Comparison of ENCODE assay signal across 11 cellular contexts in the genomic region with DNA sequence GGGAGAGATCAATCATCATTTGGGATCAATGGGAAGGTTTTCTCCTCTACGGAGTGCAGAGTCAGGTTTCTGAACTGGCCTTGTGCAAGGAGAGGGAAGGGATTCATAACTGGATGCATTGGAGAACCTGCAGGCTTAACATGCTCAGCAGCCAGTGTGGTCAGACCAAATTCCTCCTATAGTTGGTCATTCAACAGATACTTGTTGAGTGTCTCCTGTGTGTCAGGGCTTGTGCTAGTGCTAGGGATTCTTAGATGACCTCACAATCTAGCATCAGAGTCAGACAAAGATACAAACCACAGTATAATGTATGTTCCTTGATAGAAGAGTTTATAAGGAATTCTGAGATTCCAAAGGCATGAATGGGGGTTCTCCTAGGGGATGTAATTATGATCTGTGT. TPM values are rescaled to one million over a fixed set of nuclear protein-coding genes. Genes with fewer than 3 reads are reported as not detected.
A peak's percentile ranks its signal among the peaks of the same experiment; 100 is the strongest.
DNase-seq lines count a peak whose midpoint lies in the region; TF ChIP-seq lines count a peak whose summit lies in the region.
"Had no signal": no experiment of that assay in that cellular context is flagged by ENCODE, and none has a peak within 500 bp of the region (broad histone marks: within the 10 kb centered on the region; RNA-seq: fewer than 3 reads in every experiment).

No MANE protein-coding gene starts in this region.

- POLR2A ChIA-PET in activated CD4-positive, alpha-beta memory T cell treated with anti-CD3 and anti-CD28 coated beads for 36 hours (lab: Charles Lee), result no interaction called here
- POLR2A ChIA-PET in activated CD4-positive, alpha-beta memory T cell treated with anti-CD3 and anti-CD28 coated beads, Interleukin-2, amount 10 ng/mL, durations not matched to agents 7 days and 5 days (lab: Charles Lee), result interaction anchor here (2.0 kb wide), 1 partner anchor 24 kb away, joined by 5 read pairs; a partner anchor contains a TSS
- POLR2A ChIA-PET in RWPE1 (lab: Yijun Ruan, JAX; ENCODE audit: low non-redundant PET) (no interaction called here), OCI-LY7 (lab: Charles Lee) (no interaction called here)

- CTCF ChIA-PET in activated CD4-positive, alpha-beta memory T cell treated with anti-CD3 and anti-CD28 coated beads for 36 hours (lab: Charles Lee), result no interaction called here
- CTCF ChIA-PET in activated CD4-positive, alpha-beta memory T cell treated with anti-CD3 and anti-CD28 coated beads, Interleukin-2, amount 10 ng/mL, durations not matched to agents 7 days and 5 days (lab: Charles Lee), result interaction anchor here (0.9 kb wide), 1 partner anchor 13 kb away, joined by 3 read pairs; no protein-coding TSS in a partner anchor
- CTCF ChIA-PET in RWPE1 (lab: Yijun Ruan, JAX), result no interaction called here
- CTCF ChIA-PET in OCI-LY7 (lab: Charles Lee; ENCODE audit: unreplicated experiment), result no interaction called here

- peaks cover 28% of the 10 kb centered on the region for H3K36me3 ChIP-seq in OCI-LY7 (ENCODE audit: insufficient read depth, low read length)
- H3K36me3 ChIP-seq: adrenal gland had no signal

- TF ChIP-seq CTCF in RWPE1 (conservative IDR thresholded peaks at IDR 0.05; ENCODE audit: low read depth) (no peak), OCI-LY7 (conservative IDR thresholded peaks at IDR 0.05; ENCODE audit: low read length) (no peak)

- peaks cover 96% of the 10 kb centered on the region for H3K79me2 ChIP-seq in OCI-LY7 (ENCODE audit: insufficient read depth, low read depth, low read length)

- DNase-seq in activated CD4-positive, alpha-beta memory T cell treated with anti-CD3 and anti-CD28 coated beads for 36 hours, result no peak
- no peak for DNase-seq in activated CD4-positive, alpha-beta memory T cell treated with anti-CD3 and anti-CD28 coated beads, Interleukin-2, amount 10 ng/mL, durations not matched to agents 7 days and 5 days
- DNase-seq in RWPE1 (ENCODE audit: low spot score), result peak; percentile 78
- peak; percentile 79 for DNase-seq in epithelial cell of prostate (ENCODE audit: low read depth, low spot score)
- DNase-seq in skeletal muscle cell (ENCODE audit: low read depth), result peak; percentile 64
- DNase-seq in OCI-LY7 (ENCODE audit: low spot score), result no peak
- no peak for DNase-seq in NCI-H146 treated with DMSO at 0.1 percent for 48 hours (lab: John Stamatoyannopoulos, UW; ENCODE audit: unreplicated experiment)
- DNase-seq in NCI-H1694 treated with DMSO at 0.1 percent for 48 hours (lab: John Stamatoyannopoulos, UW), result no peak
- DNase-seq: adrenal gland had no signal

- no peaks in the 10 kb centered on the region for H3K9me3 ChIP-seq in OCI-LY7 (ENCODE audit: low read length)
- H3K9me3 ChIP-seq: adrenal gland had no signal

- no TSS peak for BruUV-seq in OCI-LY7 (replicated peaks; lab: Mats Ljungman, UMichigan)

- H3K36me3 Mint-ChIP-seq in activated CD4-positive, alpha-beta memory T cell treated with anti-CD3 and anti-CD28 coated beads for 36 hours, result no peaks in the 10 kb centered on the region
- H3K36me3 Mint-ChIP-seq in activated CD4-positive, alpha-beta memory T cell treated with anti-CD3 and anti-CD28 coated beads, Interleukin-2, amount 10 ng/mL, durations not matched to agents 7 days and 5 days (ENCODE audit: low read depth), result peaks cover 12% of the 10 kb centered on the region

- H3K27me3 Mint-ChIP-seq in activated CD4-positive, alpha-beta memory T cell treated with anti-CD3 and anti-CD28 coated beads for 36 hours, result no peaks in the 10 kb centered on the region
- no peaks in the 10 kb centered on the region for H3K27me3 Mint-ChIP-seq in activated CD4-positive, alpha-beta memory T cell treated with anti-CD3 and anti-CD28 coated beads, Interleukin-2, amount 10 ng/mL, durations not matched to agents 7 days and 5 days

- no peak overlapping the region for H3K4me2 ChIP-seq in OCI-LY7 (ENCODE audit: low read length)

- H2AFZ ChIP-seq in OCI-LY7 (ENCODE audit: low read length), result no peak overlapping the region

- peaks cover 44% of the 10 kb centered on the region for H3K4me1 ChIP-seq in OCI-LY7 (ENCODE audit: insufficient read depth, low read length, poor library complexity, severe bottlenecking)

- H3K4me3 Mint-ChIP-seq in activated CD4-positive, alpha-beta memory T cell treated with anti-CD3 and anti-CD28 coated beads for 36 hours, result no peak overlapping the region
- H3K4me3 Mint-ChIP-seq in activated CD4-positive, alpha-beta memory T cell treated with anti-CD3 and anti-CD28 coated beads, Interleukin-2, amount 10 ng/mL, durations not matched to agents 7 days and 5 days, result no peak overlapping the region
- H3K4me3 Mint-ChIP-seq: nephron, WTC11 had no signal

- H3K27ac Mint-ChIP-seq in activated CD4-positive, alpha-beta memory T cell treated with anti-CD3 and anti-CD28 coated beads for 36 hours, result peak overlapping the region; percentile 1
- no peak overlapping the region for H3K27ac Mint-ChIP-seq in activated CD4-positive, alpha-beta memory T cell treated with anti-CD3 and anti-CD28 coated beads, Interleukin-2, amount 10 ng/mL, durations not matched to agents 7 days and 5 days
- H3K27ac Mint-ChIP-seq: WTC11 had no signal

- intact Hi-C loops in activated CD4-positive, alpha-beta memory T cell treated with anti-CD3 and anti-CD28 coated beads for 36 hours (cut with micrococcal nuclease), result no loop called here
- intact Hi-C loops in OCI-LY7 (cut with micrococcal nuclease; ENCODE audit: unreplicated experiment), result no loop called here

- H3K4me3 ChIP-seq in skeletal muscle cell (ENCODE audit: low read depth, low read length) (no peak overlapping the region), OCI-LY7 (ENCODE audit: low read depth, low read length, poor library complexity, severe bottlenecking) (no peak overlapping the region)
- H3K4me3 ChIP-seq: adrenal gland had no signal

- no peaks in the 10 kb centered on the region for H3K9me2 ChIP-seq in OCI-LY7 (ENCODE audit: insufficient read depth, low read length)

- H3K27ac ChIP-seq in RWPE1 (no peak overlapping the region), epithelial cell of prostate (peak overlapping the region; percentile 52), OCI-LY7 (ENCODE audit: low read depth, low read length, poor library complexity, severe bottlenecking) (no peak overlapping the region)
- H3K27ac ChIP-seq: adrenal gland had no signal

- peaks cover 77% of the 10 kb centered on the region for H3K4me1 Mint-ChIP-seq in activated CD4-positive, alpha-beta memory T cell treated with anti-CD3 and anti-CD28 coated beads for 36 hours (ENCODE audit: low read depth)
- peaks cover 61% of the 10 kb centered on the region for H3K4me1 Mint-ChIP-seq in activated CD4-positive, alpha-beta memory T cell treated with anti-CD3 and anti-CD28 coated beads, Interleukin-2, amount 10 ng/mL, durations not matched to agents 7 days and 5 days

- H3K9me3 Mint-ChIP-seq in activated CD4-positive, alpha-beta memory T cell treated with anti-CD3 and anti-CD28 coated beads for 36 hours, result no peaks in the 10 kb centered on the region
- H3K9me3 Mint-ChIP-seq in activated CD4-positive, alpha-beta memory T cell treated with anti-CD3 and anti-CD28 coated beads, Interleukin-2, amount 10 ng/mL, durations not matched to agents 7 days and 5 days, result no peaks in the 10 kb centered on the region
- H3K9me3 Mint-ChIP-seq: nephron had no signal

- peaks cover 23% of the 10 kb centered on the region for H4K20me1 ChIP-seq in OCI-LY7 (ENCODE audit: insufficient read depth, low read length)

RNA-seq across cellular contexts. Expression of a gene that starts 23.9 kb away (rescaled TPM):
- 100 to 1,000 TPM; 149 to 159 TPM for total RNA-seq in activated CD4-positive, alpha-beta memory T cell treated with anti-CD3 and anti-CD28 coated beads for 36 hours
- total RNA-seq in activated CD4-positive, alpha-beta memory T cell treated with anti-CD3 and anti-CD28 coated beads, Interleukin-2, amount 10 ng/mL, durations not matched to agents 7 days and 5 days, result 100 to 1,000 TPM; 204 to 209 TPM
- 136 and 151 TPM in 2 replicates for total RNA-seq in OCI-LY7 (2014; rRNA removed; shearing (Covaris generic))
- total RNA-seq in OCI-LY7 (2022), result 163 and 173 TPM in 2 replicates

Comparison
In these comparisons a context has a peak if more than half of its experiments do, and no peak if none do; other contexts are left out.
1. DNase-seq: peak in RWPE1 (single experiment), epithelial cell of prostate (single experiment) and skeletal muscle cell (single experiment); none in activated CD4-positive, alpha-beta memory T cell treated with anti-CD3 and anti-CD28 coated beads for 36 hours (single experiment), activated CD4-positive, alpha-beta memory T cell treated with anti-CD3 and anti-CD28 coated beads, Interleukin-2, amount 10 ng/mL, durations not matched to agents 7 days and 5 days (single experiment), OCI-LY7 (single experiment), NCI-H146 treated with DMSO at 0.1 percent for 48 hours (single experiment) and NCI-H1694 treated with DMSO at 0.1 percent for 48 hours (single experiment).